ENCODE assay signal across 1 cellular context in genomic region chr1:154237880-154238506, GRCh38.
TF ChIP-seq lines count a peak whose summit lies in the region.

No MANE protein-coding gene starts in this region.

TF ChIP-seq in K562, 482 proteins besides CTCF, POLR2A, EP300 and RAD21:
- TF ChIP-seq ZNF785 (CRISPR knock-in tag; IDR thresholded peaks at IDR 0.05) (no peak), FUS (optimal IDR thresholded peaks at IDR 0.05; ENCODE audit: low read depth, low read length) (no peak)
